21 cellular contexts compared by ENCODE assay signal in the genomic region with DNA sequence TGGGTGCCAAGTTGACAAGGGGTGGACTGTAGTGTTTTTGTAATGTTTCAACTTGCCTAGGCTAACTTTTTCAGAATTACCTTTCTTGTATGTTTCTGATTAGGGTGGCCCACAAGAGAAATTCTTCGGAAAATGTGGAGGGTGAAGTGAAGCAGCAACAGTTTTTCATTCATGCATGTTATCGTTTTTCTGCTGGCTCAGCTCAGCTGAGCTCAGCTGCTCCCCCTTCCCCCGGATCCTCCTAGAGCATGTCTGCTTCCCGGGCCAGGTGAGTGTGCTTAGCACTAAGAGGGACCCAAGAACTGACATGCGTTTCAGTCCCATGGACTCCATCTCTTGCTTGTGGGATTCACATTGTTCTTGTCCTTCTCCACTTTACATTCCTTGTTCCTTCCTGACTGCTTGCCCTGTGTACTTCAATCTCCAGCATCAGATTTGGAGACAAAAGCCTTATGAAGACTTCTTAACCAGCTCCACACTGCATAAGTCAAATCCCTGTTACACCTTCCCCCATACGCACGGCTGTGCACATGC.
"Had no signal": no experiment of that assay in that cellular context is flagged by ENCODE, and none has a peak within 500 bp of the region (broad histone marks: within the 10 kb centered on the region; RNA-seq: fewer than 3 reads in every experiment).

No MANE protein-coding gene starts in this region.

- H3K27me3 Mint-ChIP-seq: activated CD4-positive, alpha-beta T cell treated with anti-CD3 and anti-CD28 coated beads for 36 hours; progenitor cell of endocrine pancreas; type B pancreatic cell had no signal

- H3K4me3 Mint-ChIP-seq: activated CD4-positive, alpha-beta T cell treated with anti-CD3 and anti-CD28 coated beads for 36 hours; activated T-cell treated with anti-CD3 and anti-CD28 coated beads, Interleukin-2, amount 50 U/mL, for 4 hours; neural crest cell; type B pancreatic cell had no signal

- H3K4me1 ChIP-seq: testis had no signal

- H3K36me3 Mint-ChIP-seq: naive thymus-derived CD4-positive, alpha-beta T cell; type B pancreatic cell had no signal

- ATAC-seq: activated CD4-positive, alpha-beta T cell treated with anti-CD3 and anti-CD28 coated beads for 36 hours; activated T-cell treated with anti-CD3 and anti-CD28 coated beads, Interleukin-2, amount 50 U/mL, for 4 hours; left lung; naive thymus-derived CD4-positive, alpha-beta T cell had no signal

- H3K27ac Mint-ChIP-seq: activated CD4-positive, alpha-beta T cell treated with anti-CD3 and anti-CD28 coated beads for 36 hours; activated T-helper 2 cell treated with anti-CD3 and anti-CD28 coated beads, Interferon-gamma antibody, Interleukin-2, Interleukin-4, amounts not matched to agents 10 μg/mL and 5 μg/mL and 100 μg/mL, durations not matched to agents 14 hours and 24 hours and 36 hours; naive thymus-derived CD4-positive, alpha-beta T cell; type B pancreatic cell had no signal

- H3K9me3 ChIP-seq: left lung, spleen, testis, vagina had no signal

- H3K4me3 ChIP-seq: coronary artery, left lung, spleen, testis, vagina had no signal

- H3K27ac ChIP-seq: coronary artery, left lung, spleen, testis, vagina had no signal

- H3K27me3 ChIP-seq: left lung, testis, vagina had no signal

- H3K9me3 Mint-ChIP-seq: activated T-cell treated with anti-CD3 and anti-CD28 coated beads, Interleukin-2, amount 50 U/mL, for 4 hours; activated T-helper 2 cell treated with anti-CD3 and anti-CD28 coated beads, Interferon-gamma antibody, Interleukin-2, Interleukin-4, amounts not matched to agents 10 μg/mL and 5 μg/mL and 100 μg/mL, durations not matched to agents 14 hours and 24 hours and 36 hours; naive thymus-derived CD4-positive, alpha-beta T cell; neural crest cell had no signal

- DNase-seq: activated CD4-positive, alpha-beta T cell treated with anti-CD3 and anti-CD28 coated beads for 36 hours; activated CD4-positive, alpha-beta T cell treated with anti-CD3 and anti-CD28 coated beads, Interleukin-2, amount 50 U/mL, for 48 hours; activated CD8-positive, alpha-beta memory T cell treated with anti-CD3 and anti-CD28 coated beads, Interleukin-2, amount 50 U/mL, for 48 hours; activated naive CD4-positive, alpha-beta T cell treated with Interleukin-2 at 50 U/mL for 16 hours; activated T-cell treated with anti-CD3 and anti-CD28 coated beads, Interleukin-2, amount 50 U/mL, for 4 hours; amygdala; cerebellar nuclear complex; foreskin fibroblast; kidney; left lung; naive thymus-derived CD4-positive, alpha-beta T cell; spleen; stimulated activated CD4-positive, alpha-beta T cell treated with anti-CD3 and anti-CD28 coated beads, Interleukin-4, amount 100 ng/mL, for 1 hour; stimulated activated naive CD4-positive, alpha-beta T cell; testis had no signal
